ENCODE assay signal across 1 cellular context in the genomic region with DNA sequence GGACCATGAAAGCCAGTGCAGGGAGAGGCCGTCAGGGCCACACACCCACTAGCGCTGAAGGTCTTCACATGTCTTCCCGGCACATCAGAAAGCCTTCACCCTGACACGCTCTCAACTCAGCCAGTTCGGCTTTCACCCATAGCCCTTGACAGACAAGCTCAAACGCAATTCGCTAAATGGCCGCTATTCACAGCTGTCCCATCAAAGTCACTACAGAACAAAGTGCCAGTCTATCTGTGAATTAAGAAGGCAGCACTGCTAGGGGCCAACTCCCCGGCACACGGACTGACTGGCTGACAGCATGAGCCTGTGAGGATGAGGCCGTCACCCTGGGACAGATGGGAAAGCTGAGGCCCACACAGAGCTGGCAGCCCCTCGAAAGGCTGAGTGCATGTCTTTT.
TF ChIP-seq lines count a peak whose summit lies in the region.

No MANE protein-coding gene starts in this region.

TF ChIP-seq in WTC11, 78 proteins besides CTCF, POLR2A, EP300 and RAD21 (continued from another document):
- TF ChIP-seq, protein P1, sequence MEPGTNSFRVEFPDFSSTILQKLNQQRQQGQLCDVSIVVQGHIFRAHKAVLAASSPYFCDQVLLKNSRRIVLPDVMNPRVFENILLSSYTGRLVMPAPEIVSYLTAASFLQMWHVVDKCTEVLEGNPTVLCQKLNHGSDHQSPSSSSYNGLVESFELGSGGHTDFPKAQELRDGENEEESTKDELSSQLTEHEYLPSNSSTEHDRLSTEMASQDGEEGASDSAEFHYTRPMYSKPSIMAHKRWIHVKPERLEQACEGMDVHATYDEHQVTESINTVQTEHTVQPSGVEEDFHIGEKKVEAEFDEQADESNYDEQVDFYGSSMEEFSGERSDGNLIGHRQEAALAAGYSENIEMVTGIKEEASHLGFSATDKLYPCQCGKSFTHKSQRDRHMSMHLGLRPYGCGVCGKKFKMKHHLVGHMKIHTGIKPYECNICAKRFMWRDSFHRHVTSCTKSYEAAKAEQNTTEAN (CRISPR knock-in tag; IDR thresholded peaks at IDR 0.05), result no peak
- TF ChIP-seq, protein P2, sequence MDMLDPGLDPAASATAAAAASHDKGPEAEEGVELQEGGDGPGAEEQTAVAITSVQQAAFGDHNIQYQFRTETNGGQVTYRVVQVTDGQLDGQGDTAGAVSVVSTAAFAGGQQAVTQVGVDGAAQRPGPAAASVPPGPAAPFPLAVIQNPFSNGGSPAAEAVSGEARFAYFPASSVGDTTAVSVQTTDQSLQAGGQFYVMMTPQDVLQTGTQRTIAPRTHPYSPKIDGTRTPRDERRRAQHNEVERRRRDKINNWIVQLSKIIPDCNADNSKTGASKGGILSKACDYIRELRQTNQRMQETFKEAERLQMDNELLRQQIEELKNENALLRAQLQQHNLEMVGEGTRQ (CRISPR knock-in tag; IDR thresholded peaks at IDR 0.05), result no peak
- TF ChIP-seq ZNF219 (CRISPR knock-in tag; IDR thresholded peaks at IDR 0.05; ENCODE audit: borderline replicate concordance), result no peak
TF ChIP-seq in WTC11: peak in this region for 0.
